In the genomic region with DNA sequence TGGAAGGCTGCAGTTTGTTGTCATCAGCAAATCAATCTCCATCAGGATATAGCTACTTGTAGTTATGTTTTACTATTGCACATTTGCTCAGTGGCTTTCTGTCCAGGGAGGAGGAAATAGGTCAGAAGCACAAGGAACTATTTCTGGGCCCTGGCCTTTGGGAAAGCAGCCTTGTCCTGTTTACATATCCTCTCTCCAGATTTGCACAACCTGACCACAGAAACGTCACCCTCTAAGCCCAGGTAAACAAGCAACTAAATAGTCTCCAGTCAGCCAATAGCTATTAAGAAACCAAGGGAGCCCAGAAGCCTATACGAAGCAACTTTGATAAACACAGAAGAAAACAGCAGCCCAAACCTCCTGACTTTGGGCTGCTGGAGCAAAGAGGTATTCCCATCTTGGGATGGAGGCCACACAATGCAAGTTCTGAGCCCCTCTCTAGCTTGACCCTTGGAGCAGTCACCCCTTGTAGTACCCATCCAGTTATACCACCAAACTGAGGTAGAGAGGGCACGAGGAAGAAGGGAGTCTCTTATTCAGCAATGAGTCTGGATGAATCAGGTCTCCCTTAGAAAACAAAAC, we compare ENCODE assay signal across 1 cellular context.
A peak's percentile ranks its signal among the peaks of the same experiment; 100 is the strongest.
TF ChIP-seq lines count a peak whose summit lies in the region.

No MANE protein-coding gene starts in this region.

TF ChIP-seq in HepG2, 621 proteins besides CTCF, POLR2A, EP300 and RAD21 (continues in another document):
- TF ChIP-seq ZKSCAN8 (CRISPR knock-in tag; IDR thresholded peaks at IDR 0.05; ENCODE audit: borderline replicate concordance), result no peak
- TF ChIP-seq RARA (CRISPR knock-in tag; IDR thresholded peaks at IDR 0.05), result peak; percentile 61
- no peak for TF ChIP-seq ZNF703 (CRISPR knock-in tag; IDR thresholded peaks at IDR 0.05; ENCODE audit: borderline replicate concordance)
- no peak for TF ChIP-seq FLYWCH1 (CRISPR knock-in tag; IDR thresholded peaks at IDR 0.05)
- no peak for TF ChIP-seq CHD4 (IDR thresholded peaks at IDR 0.05; ENCODE audit: borderline replicate concordance, low read length)
- TF ChIP-seq HMG20A (CRISPR knock-in tag; IDR thresholded peaks at IDR 0.05; ENCODE audit: borderline replicate concordance), result peak; percentile 72; the same call in 1 of the 2 replicates
- no peak for TF ChIP-seq CEBPZ (IDR thresholded peaks at IDR 0.05; ENCODE audit: low read length)
- TF ChIP-seq, protein P1, sequence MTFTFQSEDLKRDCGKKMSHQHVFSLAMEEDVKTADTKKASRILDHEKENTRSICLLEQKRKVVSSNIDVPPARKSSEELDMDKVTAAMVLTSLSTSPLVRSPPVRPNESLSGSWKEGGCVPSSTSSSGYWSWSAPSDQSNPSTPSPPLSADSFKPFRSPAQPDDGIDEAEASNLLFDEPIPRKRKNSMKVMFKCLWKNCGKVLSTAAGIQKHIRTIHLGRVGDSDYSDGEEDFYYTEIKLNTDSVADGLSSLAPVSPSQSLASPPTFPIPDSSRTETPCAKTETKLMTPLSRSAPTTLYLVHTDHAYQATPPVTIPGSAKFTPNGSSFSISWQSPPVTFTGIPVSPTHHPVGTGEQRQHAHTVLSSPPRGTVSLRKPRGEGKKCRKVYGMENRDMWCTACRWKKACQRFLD (CRISPR knock-in tag; IDR thresholded peaks at IDR 0.05; ENCODE audit: borderline replicate concordance), result no peak
- TF ChIP-seq JUND (CRISPR knock-in tag; IDR thresholded peaks at IDR 0.05), result no peak
- TF ChIP-seq ZNF850 (CRISPR knock-in tag; conservative IDR thresholded peaks at IDR 0.05), result no peak
- TF ChIP-seq ZNF746 (CRISPR knock-in tag; IDR thresholded peaks at IDR 0.05), result no peak
- TF ChIP-seq ZNF362 (CRISPR knock-in tag; IDR thresholded peaks at IDR 0.05; ENCODE audit: borderline replicate concordance), result no peak
- TF ChIP-seq JUN (CRISPR knock-in tag; IDR thresholded peaks at IDR 0.05), result no peak
- no peak for TF ChIP-seq ZNF749 (CRISPR knock-in tag; IDR thresholded peaks at IDR 0.05; ENCODE audit: borderline replicate concordance)
- TF ChIP-seq SOX13 (IDR thresholded peaks at IDR 0.05), result no peak
- peak in 1 of 2 experiments; percentile 44; a peak in 1 of 4 replicates for TF ChIP-seq SOX13 (CRISPR knock-in tag; conservative IDR thresholded peaks at IDR 0.05 in 1 of 2, IDR thresholded peaks at IDR 0.05 in 1 of 2)
- TF ChIP-seq, protein P2, sequence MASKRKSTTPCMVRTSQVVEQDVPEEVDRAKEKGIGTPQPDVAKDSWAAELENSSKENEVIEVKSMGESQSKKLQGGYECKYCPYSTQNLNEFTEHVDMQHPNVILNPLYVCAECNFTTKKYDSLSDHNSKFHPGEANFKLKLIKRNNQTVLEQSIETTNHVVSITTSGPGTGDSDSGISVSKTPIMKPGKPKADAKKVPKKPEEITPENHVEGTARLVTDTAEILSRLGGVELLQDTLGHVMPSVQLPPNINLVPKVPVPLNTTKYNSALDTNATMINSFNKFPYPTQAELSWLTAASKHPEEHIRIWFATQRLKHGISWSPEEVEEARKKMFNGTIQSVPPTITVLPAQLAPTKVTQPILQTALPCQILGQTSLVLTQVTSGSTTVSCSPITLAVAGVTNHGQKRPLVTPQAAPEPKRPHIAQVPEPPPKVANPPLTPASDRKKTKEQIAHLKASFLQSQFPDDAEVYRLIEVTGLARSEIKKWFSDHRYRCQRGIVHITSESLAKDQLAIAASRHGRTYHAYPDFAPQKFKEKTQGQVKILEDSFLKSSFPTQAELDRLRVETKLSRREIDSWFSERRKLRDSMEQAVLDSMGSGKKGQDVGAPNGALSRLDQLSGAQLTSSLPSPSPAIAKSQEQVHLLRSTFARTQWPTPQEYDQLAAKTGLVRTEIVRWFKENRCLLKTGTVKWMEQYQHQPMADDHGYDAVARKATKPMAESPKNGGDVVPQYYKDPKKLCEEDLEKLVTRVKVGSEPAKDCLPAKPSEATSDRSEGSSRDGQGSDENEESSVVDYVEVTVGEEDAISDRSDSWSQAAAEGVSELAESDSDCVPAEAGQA (IDR thresholded peaks at IDR 0.05; ENCODE audit: low read depth), result no peak
- TF ChIP-seq, protein P2 (CRISPR knock-in tag; IDR thresholded peaks at IDR 0.05; ENCODE audit: borderline replicate concordance), result no peak
- TF ChIP-seq, protein P3, sequence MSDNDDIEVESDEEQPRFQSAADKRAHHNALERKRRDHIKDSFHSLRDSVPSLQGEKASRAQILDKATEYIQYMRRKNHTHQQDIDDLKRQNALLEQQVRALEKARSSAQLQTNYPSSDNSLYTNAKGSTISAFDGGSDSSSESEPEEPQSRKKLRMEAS (IDR thresholded peaks at IDR 0.05), result 0 out of 2 replicates have a peak, but pooled peaks have one; percentile 24
- no peak for TF ChIP-seq LRRFIP1 (CRISPR knock-in tag; conservative IDR thresholded peaks at IDR 0.05)
- TF ChIP-seq THAP11 (CRISPR knock-in tag; IDR thresholded peaks at IDR 0.05), result 0 out of 2 replicates have a peak, but pooled peaks have one; percentile 28
- peak; percentile 87 for TF ChIP-seq ELF3 (CRISPR knock-in tag; IDR thresholded peaks at IDR 0.05)
- no peak for TF ChIP-seq ZNF383 (CRISPR knock-in tag; IDR thresholded peaks at IDR 0.05; ENCODE audit: borderline replicate concordance)
- no peak for TF ChIP-seq FOXA1 (IDR thresholded peaks at IDR 0.05)
- peak; percentile 81 for TF ChIP-seq FOXA1 (CRISPR knock-in tag; IDR thresholded peaks at IDR 0.05)
- TF ChIP-seq, protein P4, sequence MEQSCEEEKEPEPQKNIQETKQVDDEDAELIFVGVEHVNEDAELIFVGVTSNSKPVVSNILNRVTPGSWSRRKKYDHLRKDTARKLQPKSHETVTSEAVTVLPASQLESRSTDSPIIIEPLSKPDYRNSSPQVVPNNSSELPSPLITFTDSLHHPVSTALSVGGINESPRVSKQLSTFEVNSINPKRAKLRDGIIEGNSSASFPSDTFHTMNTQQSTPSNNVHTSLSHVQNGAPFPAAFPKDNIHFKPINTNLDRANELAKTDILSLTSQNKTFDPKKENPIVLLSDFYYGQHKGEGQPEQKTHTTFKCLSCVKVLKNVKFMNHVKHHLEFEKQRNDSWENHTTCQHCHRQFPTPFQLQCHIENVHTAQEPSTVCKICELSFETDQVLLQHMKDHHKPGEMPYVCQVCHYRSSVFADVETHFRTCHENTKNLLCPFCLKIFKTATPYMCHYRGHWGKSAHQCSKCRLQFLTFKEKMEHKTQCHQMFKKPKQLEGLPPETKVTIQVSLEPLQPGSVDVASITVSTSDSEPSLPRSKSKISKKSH (CRISPR knock-in tag; IDR thresholded peaks at IDR 0.05; ENCODE audit: borderline replicate concordance), result no peak
- TF ChIP-seq, protein P5, sequence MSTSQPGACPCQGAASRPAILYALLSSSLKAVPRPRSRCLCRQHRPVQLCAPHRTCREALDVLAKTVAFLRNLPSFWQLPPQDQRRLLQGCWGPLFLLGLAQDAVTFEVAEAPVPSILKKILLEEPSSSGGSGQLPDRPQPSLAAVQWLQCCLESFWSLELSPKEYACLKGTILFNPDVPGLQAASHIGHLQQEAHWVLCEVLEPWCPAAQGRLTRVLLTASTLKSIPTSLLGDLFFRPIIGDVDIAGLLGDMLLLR (CRISPR knock-in tag; IDR thresholded peaks at IDR 0.05), result no peak
- no peak for TF ChIP-seq XBP1 (CRISPR knock-in tag; IDR thresholded peaks at IDR 0.05)
- no peak for TF ChIP-seq ZSCAN30 (CRISPR knock-in tag; IDR thresholded peaks at IDR 0.05)
- peak; percentile 28; the same call in 1 of the 2 replicates for TF ChIP-seq GATAD1 (CRISPR knock-in tag; IDR thresholded peaks at IDR 0.05)
- no peak for TF ChIP-seq ZNF234 (CRISPR knock-in tag; conservative IDR thresholded peaks at IDR 0.05)
- TF ChIP-seq, protein P6, sequence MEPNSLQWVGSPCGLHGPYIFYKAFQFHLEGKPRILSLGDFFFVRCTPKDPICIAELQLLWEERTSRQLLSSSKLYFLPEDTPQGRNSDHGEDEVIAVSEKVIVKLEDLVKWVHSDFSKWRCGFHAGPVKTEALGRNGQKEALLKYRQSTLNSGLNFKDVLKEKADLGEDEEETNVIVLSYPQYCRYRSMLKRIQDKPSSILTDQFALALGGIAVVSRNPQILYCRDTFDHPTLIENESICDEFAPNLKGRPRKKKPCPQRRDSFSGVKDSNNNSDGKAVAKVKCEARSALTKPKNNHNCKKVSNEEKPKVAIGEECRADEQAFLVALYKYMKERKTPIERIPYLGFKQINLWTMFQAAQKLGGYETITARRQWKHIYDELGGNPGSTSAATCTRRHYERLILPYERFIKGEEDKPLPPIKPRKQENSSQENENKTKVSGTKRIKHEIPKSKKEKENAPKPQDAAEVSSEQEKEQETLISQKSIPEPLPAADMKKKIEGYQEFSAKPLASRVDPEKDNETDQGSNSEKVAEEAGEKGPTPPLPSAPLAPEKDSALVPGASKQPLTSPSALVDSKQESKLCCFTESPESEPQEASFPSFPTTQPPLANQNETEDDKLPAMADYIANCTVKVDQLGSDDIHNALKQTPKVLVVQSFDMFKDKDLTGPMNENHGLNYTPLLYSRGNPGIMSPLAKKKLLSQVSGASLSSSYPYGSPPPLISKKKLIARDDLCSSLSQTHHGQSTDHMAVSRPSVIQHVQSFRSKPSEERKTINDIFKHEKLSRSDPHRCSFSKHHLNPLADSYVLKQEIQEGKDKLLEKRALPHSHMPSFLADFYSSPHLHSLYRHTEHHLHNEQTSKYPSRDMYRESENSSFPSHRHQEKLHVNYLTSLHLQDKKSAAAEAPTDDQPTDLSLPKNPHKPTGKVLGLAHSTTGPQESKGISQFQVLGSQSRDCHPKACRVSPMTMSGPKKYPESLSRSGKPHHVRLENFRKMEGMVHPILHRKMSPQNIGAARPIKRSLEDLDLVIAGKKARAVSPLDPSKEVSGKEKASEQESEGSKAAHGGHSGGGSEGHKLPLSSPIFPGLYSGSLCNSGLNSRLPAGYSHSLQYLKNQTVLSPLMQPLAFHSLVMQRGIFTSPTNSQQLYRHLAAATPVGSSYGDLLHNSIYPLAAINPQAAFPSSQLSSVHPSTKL (CRISPR knock-in tag; IDR thresholded peaks at IDR 0.05), result peak; percentile 69
- peak; percentile 72; the same call in 1 of the 2 replicates for TF ChIP-seq MEF2D (CRISPR knock-in tag; IDR thresholded peaks at IDR 0.05)
